1 cellular context compared by ENCODE assay signal in genomic region chr5:157596449-157596848, GRCh38.
TF ChIP-seq lines count a peak whose summit lies in the region.

No MANE protein-coding gene starts in this region.

TF ChIP-seq in GM12878, 131 proteins besides CTCF, POLR2A, EP300 and RAD21 (continued from another document):
- TF ChIP-seq E2F8 (IDR thresholded peaks at IDR 0.05; ENCODE audit: low read depth, partially characterized antibody), result no peak
- TF ChIP-seq BMI1 (IDR thresholded peaks at IDR 0.05; ENCODE audit: borderline replicate concordance), result no peak
- TF ChIP-seq BHLHE40 (IDR thresholded peaks at IDR 0.05; ENCODE audit: borderline replicate concordance in 1 of 2, low read depth in 2 of 2, low read length in 1 of 2), result peak; percentile 63 to 68; a peak in 3 of 4 replicates
- TF ChIP-seq IKZF2 (IDR thresholded peaks at IDR 0.05), result peak; percentile 94 to 95
- peak; percentile 52; the same call in 1 of the 2 replicates for TF ChIP-seq GABPA (IDR thresholded peaks at IDR 0.05; ENCODE audit: low read depth)
- TF ChIP-seq MYC (IDR thresholded peaks at IDR 0.05; ENCODE audit: insufficient read depth, insufficient read length, insufficient replicate concordance, low read length, severe bottlenecking), result no peak
- no peak for TF ChIP-seq SREBF1 (IDR thresholded peaks at IDR 0.05; ENCODE audit: low read length)
- no peak for TF ChIP-seq NRF1 (conservative IDR thresholded peaks at IDR 0.05; ENCODE audit: low read depth, low read length)
- TF ChIP-seq RUNX3 (IDR thresholded peaks at IDR 0.05; ENCODE audit: low read length), result peak; percentile 99
